7 cellular contexts compared by ENCODE assay signal in the genomic region with DNA sequence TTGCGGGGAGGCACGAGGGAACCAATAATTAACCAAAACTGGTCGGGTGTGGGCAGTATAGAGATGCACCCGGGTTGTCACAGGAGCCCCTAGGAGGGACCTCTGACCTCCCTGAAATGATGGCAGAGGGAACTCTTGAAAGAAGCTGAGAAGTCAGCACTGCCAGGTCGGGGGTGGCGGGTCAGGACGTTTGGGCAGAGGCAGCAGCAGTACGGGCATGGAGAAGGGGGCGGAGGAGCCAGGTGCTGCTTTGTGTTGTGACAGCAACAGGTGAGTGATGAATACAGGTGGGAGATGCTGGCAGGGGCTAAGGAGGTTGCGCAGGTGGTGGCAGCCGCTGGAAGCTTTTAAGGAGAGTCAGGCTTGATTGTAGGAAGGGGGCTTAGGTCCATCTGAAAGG. TPM values are rescaled to one million over a fixed set of nuclear protein-coding genes. Genes with fewer than 3 reads are reported as not detected.
DNase-seq lines count a peak whose midpoint lies in the region; ATAC-seq and TF ChIP-seq lines count a peak whose summit lies in the region.

No MANE protein-coding gene starts in this region.

- H3K9ac ChIP-seq in duodenal mucosa (ENCODE audit: low read depth in 1 of 2, low read length in 2 of 2): no peak overlapping the region

- H3K36me3 ChIP-seq in DOHH2 (ENCODE audit: control insufficient read depth, low read length) (no peaks in the 10 kb centered on the region), duodenal mucosa (ENCODE audit: control insufficient read depth in 1 of 2, insufficient read depth in 2 of 2, low read length in 2 of 2) (no peaks in the 10 kb centered on the region), gastrocnemius medialis (no peaks in the 10 kb centered on the region)

- no peak overlapping the region for H3K4me3 ChIP-seq in DOHH2 (ENCODE audit: low read length)
- H3K4me3 ChIP-seq in duodenal mucosa (ENCODE audit: low read depth in 1 of 2, low read length in 2 of 2): no peak overlapping the region
- no peak overlapping the region for H3K4me3 ChIP-seq in gastrocnemius medialis

- intact Hi-C loops in gastrocnemius medialis (cut with DNase I; ENCODE audit: low total_unique reads): no loop called here

- ATAC-seq in gastrocnemius medialis: no peak
- ATAC-seq in HG03025 (IDR thresholded peaks at IDR 0.05; ENCODE audit: low FRiP score, unreplicated experiment): no peak
- no peak for ATAC-seq in HG03175 (IDR thresholded peaks at IDR 0.05; ENCODE audit: unreplicated experiment)
- ATAC-seq in GM18861 (IDR thresholded peaks at IDR 0.05; ENCODE audit: unreplicated experiment): no peak

- DNase-seq in NCI-H146 treated with DMSO at 0.1 percent for 48 hours (lab: John Stamatoyannopoulos, UW; ENCODE audit: unreplicated experiment): peak; percentile 46
- DNase-seq in gastrocnemius medialis: no peak

- in situ Hi-C loops in gastrocnemius medialis (cut with MboI; ENCODE audit: low sequenced_read_pairs in 4 of 4): no loop called here

- H3K27ac ChIP-seq in DOHH2 (ENCODE audit: low read depth, low read length) (no peak overlapping the region), duodenal mucosa (ENCODE audit: low read depth, low read length) (peak overlapping the region; percentile 51), gastrocnemius medialis (peak overlapping the region; percentile 76 to 88 (median 86))

- H3K4me2 ChIP-seq in DOHH2 (ENCODE audit: low read length): peak overlapping the region; percentile 68; the same call in 1 of the 2 replicates

- H3K79me2 ChIP-seq in DOHH2 (ENCODE audit: control insufficient read depth, low read length): no peaks in the 10 kb centered on the region

- H4K20me1 ChIP-seq in DOHH2 (ENCODE audit: control insufficient read depth, insufficient read depth, low read depth, low read length): 0 out of 2 replicates have a peak, but pooled peaks cover under 1% of the 10 kb centered on the region

- H3K9me3 ChIP-seq in DOHH2 (ENCODE audit: control insufficient read depth, insufficient read depth, low read length): no peaks in the 10 kb centered on the region
- no peaks in the 10 kb centered on the region for H3K9me3 ChIP-seq in duodenal mucosa (ENCODE audit: control insufficient read depth in 1 of 2, low read length in 2 of 2)
- no peaks in the 10 kb centered on the region for H3K9me3 ChIP-seq in gastrocnemius medialis

- TF ChIP-seq CTCF in DOHH2 (IDR thresholded peaks at IDR 0.05; ENCODE audit: low read depth, low read length, poor library complexity, severe bottlenecking) (no peak), gastrocnemius medialis (IDR thresholded peaks at IDR 0.05 in 4 of 5, conservative IDR thresholded peaks at IDR 0.05 in 1 of 5) (no peak)

- H3F3A ChIP-seq in DOHH2 (ENCODE audit: control insufficient read depth, insufficient read depth): no peaks in the 10 kb centered on the region

- H3K9me2 ChIP-seq in DOHH2 (replicated peaks; ENCODE audit: control insufficient read depth, low read length): no peaks in the 10 kb centered on the region

- TF ChIP-seq POLR2A in gastrocnemius medialis (IDR thresholded peaks at IDR 0.05): no peak

- peaks cover 32% of the 10 kb centered on the region for H3K4me1 ChIP-seq in DOHH2 (ENCODE audit: control insufficient read depth, low read length)
- H3K4me1 ChIP-seq in duodenal mucosa (ENCODE audit: control insufficient read depth in 1 of 2, insufficient read depth in 2 of 2, low read length in 2 of 2): peaks cover 25 to 46% of the 10 kb centered on the region in 2 donors
- H3K4me1 ChIP-seq in gastrocnemius medialis: peaks cover 17 to 57% of the 10 kb centered on the region in 2 donors

- H3K27me3 ChIP-seq in DOHH2 (ENCODE audit: control insufficient read depth, low read length) (peaks cover 72% of the 10 kb centered on the region), duodenal mucosa (ENCODE audit: control insufficient read depth in 1 of 2, insufficient read depth in 2 of 2, low read length in 2 of 2) (no peaks in the 10 kb centered on the region), gastrocnemius medialis (no peaks in the 10 kb centered on the region)

RNA-seq across cellular contexts. Expression of a gene that starts 11.7 kb away (rescaled TPM):
- total RNA-seq in gastrocnemius medialis: 10 to 100 TPM; 14.0 to 29.5 (median 18.8) TPM

RNA-seq across cellular contexts. Expression of a gene that starts 51.3 kb away (rescaled TPM):
- total RNA-seq in gastrocnemius medialis: 10 to 100 TPM; 60.9 to 91.6 (median 71.6) TPM
